29 cellular contexts compared by ENCODE assay signal in genomic region chr6:106225581-106225980, GRCh38.
A peak's percentile ranks its signal among the peaks of the same experiment; 100 is the strongest.
DNase-seq lines count a peak whose midpoint lies in the region; ATAC-seq and TF ChIP-seq lines count a peak whose summit lies in the region.
"Had no signal": no experiment of that assay in that cellular context is flagged by ENCODE, and none has a peak within 500 bp of the region (broad histone marks: within the 10 kb centered on the region; RNA-seq: fewer than 3 reads in every experiment).

No MANE protein-coding gene starts in this region.

- peak overlapping the region; percentile 13 for H3K4me3 ChIP-seq in endodermal cell (ENCODE audit: low read length)
- H3K4me3 ChIP-seq: BLaER1, esophagus muscularis mucosa, GM12878, GM23248, stomach, thyroid gland had no signal

- no peak overlapping the region for H3K9ac ChIP-seq in endodermal cell (ENCODE audit: extremely low read depth, low read length, poor library complexity, severe bottlenecking)
- H3K9ac ChIP-seq: BLaER1, GM23248 had no signal

- H3K4me1 ChIP-seq in endodermal cell (ENCODE audit: control insufficient read depth, insufficient read depth, low read length): peaks cover 7% of the 10 kb centered on the region
- H3K4me1 ChIP-seq: esophagus muscularis mucosa, thyroid gland had no signal

- peaks cover 18% of the 10 kb centered on the region for H3K9me3 ChIP-seq in endodermal cell (ENCODE audit: control insufficient read depth, low read length)
- H3K9me3 ChIP-seq: esophagus muscularis mucosa, stomach, thyroid gland had no signal

- intact Hi-C loops in left cardiac atrium (cut with DNase I): loop anchor here in 1 of 2 donors (10.0 kb wide), 1 partner anchor 491 kb away; no protein-coding TSS in a partner anchor

- TF ChIP-seq CTCF in endodermal cell (conservative IDR thresholded peaks at IDR 0.05): no peak

- no peak overlapping the region for H3K27ac ChIP-seq in endodermal cell (ENCODE audit: low read depth, low read length)
- H3K27ac ChIP-seq: BLaER1, esophagus muscularis mucosa, foreskin keratinocyte, GM23248, stomach, thyroid gland had no signal

- no peak for DNase-seq in activated T-cell treated with anti-CD3 and anti-CD28 coated beads, Interleukin-2, amount 50 U/mL, for 24 hours
- DNase-seq in activated T-cell treated with anti-CD3 and anti-CD28 coated beads, Interleukin-2, amount 50 U/mL, for 48 hours: no peak
- DNase-seq in HuH-7.5 (ENCODE audit: low spot score) (peak; percentile 7), endodermal cell (no peak), left cardiac atrium (no peak), activated gamma-delta T cell treated with Interleukin-2 at 50 U/mL for 16 hours (no peak), NCI-H1092 treated with DMSO at 0.1 percent for 48 hours (lab: John Stamatoyannopoulos, UW) (no peak)
- DNase-seq in stimulated activated effector memory CD8-positive, alpha-beta T cell treated with anti-CD3 and anti-CD28 coated beads, Interleukin-12 subunit alpha, Interleukin-12 subunit beta, amount 100 ng/mL, for 72 hours (ENCODE audit: low spot score in 2 of 2): no peak
- DNase-seq: activated CD4-positive, alpha-beta T cell treated with anti-CD3 and anti-CD28 coated beads, Interleukin-2, amount 50 U/mL, for 1 hour; activated naive CD8-positive, alpha-beta T cell treated with anti-CD3 and anti-CD28 coated beads, Interleukin-2, amount 10 ng/mL, durations not matched to agents 7 days and 5 days; cortex of kidney; EL; foreskin keratinocyte; GM23248; KG1; MM.1S; NCI-H1436; NCI-H2107; NCI-H446 treated with DMSO at 0.1 percent for 48 hours; NCI-H82; OCI-M1; Right ventricle myocardium superior; stomach; thyroid gland had no signal

- H3K9me3 Mint-ChIP-seq in activated T-cell treated with anti-CD3 and anti-CD28 coated beads, Interleukin-2, amount 50 U/mL, for 24 hours: no peaks in the 10 kb centered on the region
- H3K9me3 Mint-ChIP-seq in endodermal cell: peaks cover 21% of the 10 kb centered on the region
- no peaks in the 10 kb centered on the region for H3K9me3 Mint-ChIP-seq in stimulated activated effector memory CD8-positive, alpha-beta T cell treated with anti-CD3 and anti-CD28 coated beads, Interleukin-12 subunit alpha, Interleukin-12 subunit beta, amount 100 ng/mL, for 72 hours
- H3K9me3 Mint-ChIP-seq: activated naive CD8-positive, alpha-beta T cell treated with anti-CD3 and anti-CD28 coated beads, Interleukin-2, amount 10 ng/mL, durations not matched to agents 7 days and 5 days; T-helper 2 cell treated with Interferon-gamma antibody and Interleukin-4, amounts not matched to agents 5 μg/mL and 100 μg/mL, for 36 hours had no signal

- peaks cover 39% of the 10 kb centered on the region for H3K4me1 Mint-ChIP-seq in activated T-cell treated with anti-CD3 and anti-CD28 coated beads, Interleukin-2, amount 50 U/mL, for 24 hours (ENCODE audit: low read depth)
- H3K4me1 Mint-ChIP-seq in endodermal cell: peaks cover 28% of the 10 kb centered on the region
- peaks cover 34% of the 10 kb centered on the region for H3K4me1 Mint-ChIP-seq in stimulated activated effector memory CD8-positive, alpha-beta T cell treated with anti-CD3 and anti-CD28 coated beads, Interleukin-12 subunit alpha, Interleukin-12 subunit beta, amount 100 ng/mL, for 72 hours

- H3K4me3 Mint-ChIP-seq in activated T-cell treated with anti-CD3 and anti-CD28 coated beads, Interleukin-2, amount 50 U/mL, for 24 hours: no peak overlapping the region
- H3K4me3 Mint-ChIP-seq in endodermal cell: no peak overlapping the region
- no peak overlapping the region for H3K4me3 Mint-ChIP-seq in stimulated activated effector memory CD8-positive, alpha-beta T cell treated with anti-CD3 and anti-CD28 coated beads, Interleukin-12 subunit alpha, Interleukin-12 subunit beta, amount 100 ng/mL, for 72 hours
- H3K4me3 Mint-ChIP-seq: activated naive CD8-positive, alpha-beta T cell treated with anti-CD3 and anti-CD28 coated beads, Interleukin-2, amount 10 ng/mL, durations not matched to agents 7 days and 5 days; activated T-helper 17 cell treated with anti-CD3 and anti-CD28 coated beads, Interleukin-2, amount 50 U/mL, for 72 hours; T-helper 2 cell treated with Interferon-gamma antibody and Interleukin-4, amounts not matched to agents 5 μg/mL and 100 μg/mL, for 36 hours had no signal

- ATAC-seq in stimulated activated effector memory CD8-positive, alpha-beta T cell treated with anti-CD3 and anti-CD28 coated beads, Interleukin-12 subunit alpha, Interleukin-12 subunit beta, amount 100 ng/mL, for 72 hours: no peak
- no peak for ATAC-seq in left cardiac atrium
- ATAC-seq: activated T-helper 17 cell treated with anti-CD3 and anti-CD28 coated beads, Interleukin-2, amount 50 U/mL, for 72 hours; foreskin keratinocyte; GM12878 had no signal

- H3K27me3 ChIP-seq in endodermal cell (ENCODE audit: control insufficient read depth, insufficient read depth, low read length, poor library complexity, severe bottlenecking): no peaks in the 10 kb centered on the region
- H3K27me3 ChIP-seq: BLaER1, esophagus muscularis mucosa, foreskin keratinocyte, stomach, thyroid gland had no signal

- H3K27ac Mint-ChIP-seq in activated T-cell treated with anti-CD3 and anti-CD28 coated beads, Interleukin-2, amount 50 U/mL, for 24 hours: peak overlapping the region; percentile 8
- H3K27ac Mint-ChIP-seq in endodermal cell: peak overlapping the region; percentile 18
- peak overlapping the region; percentile 46 for H3K27ac Mint-ChIP-seq in stimulated activated effector memory CD8-positive, alpha-beta T cell treated with anti-CD3 and anti-CD28 coated beads, Interleukin-12 subunit alpha, Interleukin-12 subunit beta, amount 100 ng/mL, for 72 hours
- H3K27ac Mint-ChIP-seq: activated naive CD8-positive, alpha-beta T cell treated with anti-CD3 and anti-CD28 coated beads, Interleukin-2, amount 10 ng/mL, durations not matched to agents 7 days and 5 days; T-helper 2 cell treated with Interferon-gamma antibody and Interleukin-4, amounts not matched to agents 5 μg/mL and 100 μg/mL, for 36 hours had no signal

- H3K27me3 Mint-ChIP-seq in activated T-cell treated with anti-CD3 and anti-CD28 coated beads, Interleukin-2, amount 50 U/mL, for 24 hours: no peaks in the 10 kb centered on the region
- no peaks in the 10 kb centered on the region for H3K27me3 Mint-ChIP-seq in endodermal cell (ENCODE audit: insufficient read depth)
- H3K27me3 Mint-ChIP-seq: activated naive CD8-positive, alpha-beta T cell treated with anti-CD3 and anti-CD28 coated beads, Interleukin-2, amount 10 ng/mL, durations not matched to agents 7 days and 5 days; activated T-helper 17 cell treated with anti-CD3 and anti-CD28 coated beads, Interleukin-2, amount 50 U/mL, for 72 hours had no signal

- H3K36me3 ChIP-seq in endodermal cell (ENCODE audit: control insufficient read depth, insufficient read depth, low read length): no peaks in the 10 kb centered on the region
- H3K36me3 ChIP-seq: esophagus muscularis mucosa, stomach, thyroid gland had no signal

- H3K36me3 Mint-ChIP-seq in activated T-cell treated with anti-CD3 and anti-CD28 coated beads, Interleukin-2, amount 50 U/mL, for 24 hours (ENCODE audit: low read depth): peaks cover 2% of the 10 kb centered on the region
- H3K36me3 Mint-ChIP-seq in endodermal cell (ENCODE audit: low read depth): peaks cover 32% of the 10 kb centered on the region
- H3K36me3 Mint-ChIP-seq in stimulated activated effector memory CD8-positive, alpha-beta T cell treated with anti-CD3 and anti-CD28 coated beads, Interleukin-12 subunit alpha, Interleukin-12 subunit beta, amount 100 ng/mL, for 72 hours: peaks cover 5% of the 10 kb centered on the region
